Comparison of ENCODE assay signal across 15 cellular contexts in the genomic region with DNA sequence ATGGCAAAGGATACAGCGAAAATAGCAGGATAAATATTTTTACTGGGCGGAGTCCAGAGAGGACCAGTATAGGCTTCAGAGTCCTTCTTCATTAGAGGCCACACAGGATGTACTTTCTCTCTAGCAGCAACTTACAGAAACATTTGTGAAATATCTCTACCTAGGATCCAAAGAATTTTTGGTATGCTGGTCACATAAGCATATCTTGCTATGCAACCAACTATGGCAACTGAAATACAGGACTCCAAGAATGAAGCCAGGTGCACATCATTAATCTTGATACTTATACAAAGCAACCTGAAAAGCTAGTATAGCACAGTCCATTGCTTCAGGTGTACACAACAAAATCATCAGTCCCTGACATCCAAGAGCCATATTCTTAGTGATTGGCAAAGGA. TPM values are rescaled to one million over a fixed set of nuclear protein-coding genes. Genes with fewer than 3 reads are reported as not detected.
DNase-seq lines count a peak whose midpoint lies in the region; ATAC-seq, FAIRE-seq and TF ChIP-seq lines count a peak whose summit lies in the region.
"Had no signal": no experiment of that assay in that cellular context is flagged by ENCODE, and none has a peak within 500 bp of the region (broad histone marks: within the 10 kb centered on the region; RNA-seq: fewer than 3 reads in every experiment).

No MANE protein-coding gene starts in this region.

- H3K27me3 Mint-ChIP-seq in CD4-positive, alpha-beta memory T cell, result no peaks in the 10 kb centered on the region
- H3K27me3 Mint-ChIP-seq in astrocyte (ENCODE audit: low read depth, unreplicated experiment), result no peaks in the 10 kb centered on the region
- H3K27me3 Mint-ChIP-seq in naive thymus-derived CD8-positive, alpha-beta T cell, result no peaks in the 10 kb centered on the region

- no peaks in the 10 kb centered on the region for H3K9me3 ChIP-seq in CD4-positive, alpha-beta memory T cell (ENCODE audit: control insufficient read depth in 1 of 2, low read length in 2 of 2)
- no peaks in the 10 kb centered on the region for H3K9me3 ChIP-seq in astrocyte (ENCODE audit: insufficient read depth, low read depth, low read length)
- H3K9me3 ChIP-seq: left lung, psoas muscle, testis had no signal

- H3K27ac Mint-ChIP-seq in CD4-positive, alpha-beta memory T cell, result peak overlapping the region; percentile 88 to 97 (median 93)
- H3K27ac Mint-ChIP-seq in astrocyte (ENCODE audit: unreplicated experiment), result no peak overlapping the region
- H3K27ac Mint-ChIP-seq in naive thymus-derived CD8-positive, alpha-beta T cell, result peak overlapping the region in 9 of 10 donors; percentile 60 to 96 (median 87)

- no peaks in the 10 kb centered on the region for H3K79me2 ChIP-seq in astrocyte (ENCODE audit: insufficient read depth, low read length)

- ATAC-seq in naive thymus-derived CD8-positive, alpha-beta T cell, result no peak
- ATAC-seq: left lung, psoas muscle had no signal

- no peaks in the 10 kb centered on the region for H3K36me3 ChIP-seq in CD4-positive, alpha-beta memory T cell (ENCODE audit: insufficient read depth, low read length)
- H3K36me3 ChIP-seq in astrocyte (ENCODE audit: insufficient read depth, low read length), result no peaks in the 10 kb centered on the region
- H3K36me3 ChIP-seq: left lung had no signal

- no peaks in the 10 kb centered on the region for H3K9me3 Mint-ChIP-seq in CD4-positive, alpha-beta memory T cell
- H3K9me3 Mint-ChIP-seq in astrocyte (ENCODE audit: unreplicated experiment), result no peaks in the 10 kb centered on the region
- no peaks in the 10 kb centered on the region for H3K9me3 Mint-ChIP-seq in naive thymus-derived CD8-positive, alpha-beta T cell

- no peak for TF ChIP-seq CTCF in astrocyte (IDR thresholded peaks at IDR 0.05; ENCODE audit: insufficient read depth, low read depth, low read length)

- H3K27ac ChIP-seq in CD4-positive, alpha-beta memory T cell (ENCODE audit: low read depth, low read length), result peak overlapping the region; percentile 82
- H3K27ac ChIP-seq in astrocyte (ENCODE audit: low read depth, low read length), result no peak overlapping the region
- H3K27ac ChIP-seq: C4-2B, psoas muscle, testis had no signal

- no peak overlapping the region for H3K9ac ChIP-seq in astrocyte (ENCODE audit: low read length)

- H3K4me1 Mint-ChIP-seq in CD4-positive, alpha-beta memory T cell, result peaks cover 38 to 64% (median 52%) of the 10 kb centered on the region in 4 donors
- peaks cover 18% of the 10 kb centered on the region for H3K4me1 Mint-ChIP-seq in astrocyte (ENCODE audit: low read depth, unreplicated experiment)
- H3K4me1 Mint-ChIP-seq in naive thymus-derived CD8-positive, alpha-beta T cell, result peaks cover 25 to 62% (median 41%) of the 10 kb centered on the region in 4 donors

- no peaks in the 10 kb centered on the region for H3K27me3 ChIP-seq in CD4-positive, alpha-beta memory T cell (ENCODE audit: insufficient read depth, low read length)
- H3K27me3 ChIP-seq in astrocyte (ENCODE audit: insufficient read depth, low read length), result no peaks in the 10 kb centered on the region
- H3K27me3 ChIP-seq: left lung, testis had no signal

- no peak overlapping the region for H2AFZ ChIP-seq in astrocyte (ENCODE audit: low read depth, low read length)

- H4K20me1 ChIP-seq in astrocyte (ENCODE audit: insufficient read depth, low read length), result no peaks in the 10 kb centered on the region

- no peak overlapping the region for H3K4me2 ChIP-seq in astrocyte (ENCODE audit: low read length)

- DNase-seq in CD4-positive, alpha-beta memory T cell, result no peak
- peak; percentile 19 for DNase-seq in HT-29 (ENCODE audit: low spot score)
- DNase-seq in astrocyte (ENCODE audit: low read depth), result peak; percentile 51
- no peak for DNase-seq in naive thymus-derived CD8-positive, alpha-beta T cell
- no peak for DNase-seq in NCI-H446 treated with DMSO at 0.1 percent for 48 hours (lab: John Stamatoyannopoulos, UW)
- DNase-seq in dedifferentiated amniotic fluid mesenchymal stem cell (ENCODE audit: extremely low spot score), result no peak
- no peak for DNase-seq in stimulated activated CD4-positive, alpha-beta T cell treated with anti-CD3 and anti-CD28 coated beads, Interleukin-2, amount 100 ng/mL, for 24 hours
- DNase-seq: left lung, NCI-H1694 treated with DMSO at 0.1 percent for 48 hours, NCI-H510A, psoas muscle, SHP77, testis had no signal

- H3K4me3 ChIP-seq in CD4-positive, alpha-beta memory T cell (ENCODE audit: low read length in 2 of 2), result no peak overlapping the region
- no peak overlapping the region for H3K4me3 ChIP-seq in astrocyte (ENCODE audit: insufficient read depth, low read depth, low read length)
- H3K4me3 ChIP-seq: left lung, psoas muscle, testis had no signal

- CTCF ChIA-PET in CD4-positive, alpha-beta memory T cell (lab: Charles Lee; ENCODE audit: partially characterized antibody), result interaction anchor here (1.5 to 4.5 kb wide), 8 partner anchors 10 to 73 kb away, joined by 4 to 42 read pairs (median 9); partner anchors contain the start of gene NABP1

- H3K36me3 Mint-ChIP-seq in CD4-positive, alpha-beta memory T cell, result peaks cover 0 to 3% of the 10 kb centered on the region in 2 donors
- H3K36me3 Mint-ChIP-seq in astrocyte (ENCODE audit: low read depth, unreplicated experiment), result no peaks in the 10 kb centered on the region
- no peaks in the 10 kb centered on the region for H3K36me3 Mint-ChIP-seq in naive thymus-derived CD8-positive, alpha-beta T cell

- POLR2A ChIA-PET in CD4-positive, alpha-beta memory T cell (lab: Charles Lee; ENCODE audit: partially characterized antibody), result interaction anchor here (1.3 to 17.9 kb wide), 8 partner anchors 9 to 70 kb away, joined by 3 to 602 read pairs (median 6); partner anchors contain the start of gene NABP1
- POLR2A ChIA-PET in naive thymus-derived CD8-positive, alpha-beta T cell (lab: Charles Lee), result interaction anchor here (0.6 to 6.5 kb wide), 5 partner anchors 10 to 467 kb away, joined by 3 to 94 read pairs (median 3); partner anchors contain the start of gene NABP1

- intact Hi-C loops in CD4-positive, alpha-beta memory T cell (cut with micrococcal nuclease), result no loop called here

- H3K4me3 Mint-ChIP-seq in CD4-positive, alpha-beta memory T cell, result peak overlapping the region in 2 of 8 donors; percentile 27 to 28
- H3K4me3 Mint-ChIP-seq in astrocyte (ENCODE audit: unreplicated experiment), result no peak overlapping the region
- H3K4me3 Mint-ChIP-seq in naive thymus-derived CD8-positive, alpha-beta T cell, result peak overlapping the region in 3 of 10 donors; percentile 44 to 61 (median 48)

- no peak for FAIRE-seq in astrocyte (lab: Jason Lieb, UNC)
- FAIRE-seq: bronchial epithelial cell had no signal

- H3K4me1 ChIP-seq in CD4-positive, alpha-beta memory T cell (ENCODE audit: insufficient read depth, low read length), result peaks cover 59% of the 10 kb centered on the region
- H3K4me1 ChIP-seq in astrocyte (ENCODE audit: insufficient read depth, low read length), result peaks cover 16% of the 10 kb centered on the region
- H3K4me1 ChIP-seq: psoas muscle, testis had no signal

RNA-seq across cellular contexts. Expression of gene NABP1, which starts 59.1 kb away (rescaled TPM):
- 100 to 1,000 TPM; 107 to 111 TPM for total RNA-seq in CD4-positive, alpha-beta memory T cell
- polyA plus RNA-seq in CD4-positive, alpha-beta memory T cell, result 10 to 100 TPM; 14.6 to 22.4 TPM
- total RNA-seq in HT-29 (2014; rRNA removed; shearing (Covaris generic)), result 4.6 and 7.4 TPM in 2 replicates
- 181 and 213 TPM in 2 replicates for total RNA-seq in astrocyte
- total RNA-seq in naive thymus-derived CD8-positive, alpha-beta T cell, result 10 to 100 TPM; 38.0 to 38.8 TPM
- 1 to 10 TPM; 3.5 to 4.7 (median 4.0) TPM for polyA plus RNA-seq in naive thymus-derived CD8-positive, alpha-beta T cell

Comparison
In these comparisons a context has a peak if more than half of its experiments do, and no peak if none do; other contexts are left out.
1. DNase-seq: peak in HT-29 (single experiment) and astrocyte (single experiment); none in CD4-positive, alpha-beta memory T cell (0 of 5), naive thymus-derived CD8-positive, alpha-beta T cell (0 of 10), NCI-H446 treated with DMSO at 0.1 percent for 48 hours (single experiment), dedifferentiated amniotic fluid mesenchymal stem cell (single experiment) and stimulated activated CD4-positive, alpha-beta T cell treated with anti-CD3 and anti-CD28 coated beads, Interleukin-2, amount 100 ng/mL, for 24 hours (0 of 2).